In the genomic region with DNA sequence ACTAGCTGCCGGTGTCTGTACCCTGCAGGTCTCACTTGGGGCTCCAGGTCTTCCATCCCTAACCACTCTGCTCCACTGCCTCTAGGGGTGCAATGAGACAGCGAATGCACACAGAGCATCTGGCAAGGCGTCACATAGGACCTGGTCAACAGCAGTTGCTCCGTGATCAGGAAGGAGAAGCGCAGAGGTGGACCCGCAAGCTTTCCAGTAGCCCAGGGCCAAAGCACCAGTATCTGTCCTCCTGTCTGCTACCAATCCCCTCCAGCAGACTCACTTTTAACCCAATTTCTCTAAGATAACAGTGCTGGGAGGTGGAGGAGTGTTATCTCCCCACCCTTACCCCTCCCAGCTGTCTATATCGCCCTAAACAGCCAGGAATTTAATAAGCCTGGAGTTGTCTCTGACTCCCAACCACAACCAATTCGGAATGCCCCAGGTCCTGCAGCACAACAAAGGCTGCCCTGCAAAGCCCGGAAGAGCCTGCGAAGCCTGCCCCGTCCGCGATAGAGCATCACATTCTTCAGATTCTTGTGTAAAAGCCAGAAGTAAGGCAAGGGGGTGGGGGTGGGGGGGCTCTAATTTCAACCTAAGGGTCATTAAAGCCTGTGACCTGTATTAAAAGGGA, we compare ENCODE assay signal across 8 cellular contexts. TPM values are rescaled to one million over a fixed set of nuclear protein-coding genes. Genes with fewer than 3 reads are reported as not detected.
DNase-seq lines count a peak whose midpoint lies in the region; ATAC-seq and TF ChIP-seq lines count a peak whose summit lies in the region.

No MANE protein-coding gene starts in this region.

- H3K27me3 Mint-ChIP-seq in activated T-helper 17 cell treated with anti-CD3 and anti-CD28 coated beads, Interleukin-2, amount 50 U/mL, for 72 hours = no peaks in the 10 kb centered on the region

- H3K4me1 ChIP-seq in heart left ventricle = peaks cover 43 to 100% (median 100%) of the 10 kb centered on the region in 12 donors

- peak overlapping the region; percentile 50 to 99 (median 88) for H3K27ac ChIP-seq in heart left ventricle

- TF ChIP-seq CTCF in heart left ventricle (IDR thresholded peaks at IDR 0.05) = peak in 2 of 12 donors; percentile 11 to 23

- no peaks in the 10 kb centered on the region for H3K27me3 ChIP-seq in heart left ventricle

- no peaks in the 10 kb centered on the region for H3K9me3 ChIP-seq in heart left ventricle

- DNase-seq in Right ventricle myocardium inferior (ENCODE audit: missing footprints) (no peak), cardiac septum (ENCODE audit: low spot score) (no peak), heart left ventricle (peak in 1 of 5 donors; percentile 48), retina (peak; percentile 52), D341Med (ENCODE audit: low spot score) (no peak)

- no peaks in the 10 kb centered on the region for H3K9me3 Mint-ChIP-seq in activated T-helper 17 cell treated with anti-CD3 and anti-CD28 coated beads, Interleukin-2, amount 50 U/mL, for 72 hours

- peak overlapping the region; percentile 74 for H3K4me3 Mint-ChIP-seq in activated T-helper 17 cell treated with anti-CD3 and anti-CD28 coated beads, Interleukin-2, amount 50 U/mL, for 72 hours

- WGBS in heart left ventricle, 4 donors = 17 to 22% (median 20%) methylated on average over 9 to 13 of the region's 13 CpGs

- H3K36me3 Mint-ChIP-seq in activated T-helper 17 cell treated with anti-CD3 and anti-CD28 coated beads, Interleukin-2, amount 50 U/mL, for 72 hours (ENCODE audit: low read depth) = peaks cover 98% of the 10 kb centered on the region

- no peak for TF ChIP-seq POLR2A in heart left ventricle (IDR thresholded peaks at IDR 0.05)

- H3K36me3 ChIP-seq in heart left ventricle = peaks cover 0 to 35% (median 6%) of the 10 kb centered on the region in 9 donors

- intact Hi-C loops in Right ventricle myocardium inferior (cut with DNase I) = no loop called here
- intact Hi-C loops in cardiac septum (cut with DNase I) = loop anchor here (5.0 kb wide), 1 partner anchor 41 kb away; no protein-coding TSS in a partner anchor
- intact Hi-C loops in heart left ventricle (cut with DNase I) = loop anchor here in 8 of 10 donors (5.0 kb wide), 3 partner anchors 36 to 99 kb away; no protein-coding TSS in a partner anchor

- peak overlapping the region in 8 of 12 donors; percentile 2 to 33 (median 11) for H3K4me3 ChIP-seq in heart left ventricle

- H3K4me1 Mint-ChIP-seq in activated T-helper 17 cell treated with anti-CD3 and anti-CD28 coated beads, Interleukin-2, amount 50 U/mL, for 72 hours = peaks cover 70% of the 10 kb centered on the region

- peak overlapping the region; percentile 87 for H3K27ac Mint-ChIP-seq in activated T-helper 17 cell treated with anti-CD3 and anti-CD28 coated beads, Interleukin-2, amount 50 U/mL, for 72 hours

- ATAC-seq in Right ventricle myocardium inferior (peak; percentile 3), heart left ventricle (no peak), HG03108 (IDR thresholded peaks at IDR 0.05; ENCODE audit: unreplicated experiment) (no peak), HG02852 (IDR thresholded peaks at IDR 0.05; ENCODE audit: unreplicated experiment) (no peak)
- ATAC-seq in activated T-helper 17 cell treated with anti-CD3 and anti-CD28 coated beads, Interleukin-2, amount 50 U/mL, for 72 hours (replicated peaks) = no peak

RNA-seq across cellular contexts. Expression of gene MYH9, which starts 19.3 kb away (rescaled TPM):
- total RNA-seq in Right ventricle myocardium inferior (180 TPM), cardiac septum (282 TPM), heart left ventricle (100 to 1,000 TPM; 126 to 482 (median 238) TPM)
- 100 to 1,000 TPM; 782 to 800 TPM for total RNA-seq in activated T-helper 17 cell treated with anti-CD3 and anti-CD28 coated beads, Interleukin-2, amount 50 U/mL, for 72 hours
- 100 to 1,000 TPM; 109 to 407 TPM for polyA plus RNA-seq in heart left ventricle
